Comparison of ENCODE assay signal across 9 cellular contexts in genomic region chr6:75526502-75527127, GRCh38. TPM values are rescaled to one million over a fixed set of nuclear protein-coding genes. Genes with fewer than 3 reads are reported as not detected.
DNase-seq lines count a peak whose midpoint lies in the region; ATAC-seq and TF ChIP-seq lines count a peak whose summit lies in the region.
"Had no signal": no experiment of that assay in that cellular context is flagged by ENCODE, and none has a peak within 500 bp of the region (broad histone marks: within the 10 kb centered on the region; RNA-seq: fewer than 3 reads in every experiment).

No MANE protein-coding gene starts in this region.

- no peak overlapping the region for H3K4me3 Mint-ChIP-seq in activated CD4-positive, alpha-beta T cell treated with anti-CD3 and anti-CD28 coated beads, Interleukin-2, amount 10 ng/mL, durations not matched to agents 7 days and 5 days
- H3K4me3 Mint-ChIP-seq: stimulated activated naive CD8-positive, alpha-beta T cell treated with anti-CD3 and anti-CD28 coated beads, Interleukin-15, Interleukin-2, amounts not matched to agents 100 ng/mL and 50 ng/mL, for 24 hours had no signal

- H3K4me3 ChIP-seq in AG09309 (ENCODE audit: control insufficient read depth, low read depth, low read length), result no peak overlapping the region

- TF ChIP-seq CTCF in AG09309 (IDR thresholded peaks at IDR 0.05; ENCODE audit: control insufficient read depth, insufficient read depth, low read depth, low read length, missing control alignments), result peak; percentile 59

- H3K27ac Mint-ChIP-seq in activated CD4-positive, alpha-beta T cell treated with anti-CD3 and anti-CD28 coated beads, Interleukin-2, amount 10 ng/mL, durations not matched to agents 7 days and 5 days, result no peak overlapping the region
- H3K27ac Mint-ChIP-seq: stimulated activated naive CD8-positive, alpha-beta T cell treated with anti-CD3 and anti-CD28 coated beads, Interleukin-15, Interleukin-2, amounts not matched to agents 100 ng/mL and 50 ng/mL, for 24 hours had no signal

- CTCF ChIA-PET in activated CD4-positive, alpha-beta T cell treated with anti-CD3 and anti-CD28 coated beads, Interleukin-2, amount 10 ng/mL, durations not matched to agents 7 days and 5 days (lab: Charles Lee), result interaction anchor here (0.6 kb wide), 1 partner anchor 313 kb away, joined by 4 read pairs; no protein-coding TSS in a partner anchor

- no peaks in the 10 kb centered on the region for H3K4me1 Mint-ChIP-seq in activated CD4-positive, alpha-beta T cell treated with anti-CD3 and anti-CD28 coated beads, Interleukin-2, amount 10 ng/mL, durations not matched to agents 7 days and 5 days

- no peaks in the 10 kb centered on the region for H3K36me3 Mint-ChIP-seq in activated CD4-positive, alpha-beta T cell treated with anti-CD3 and anti-CD28 coated beads, Interleukin-2, amount 10 ng/mL, durations not matched to agents 7 days and 5 days (ENCODE audit: low read depth)

- H3K9me3 Mint-ChIP-seq in activated CD4-positive, alpha-beta T cell treated with anti-CD3 and anti-CD28 coated beads, Interleukin-2, amount 10 ng/mL, durations not matched to agents 7 days and 5 days, result no peaks in the 10 kb centered on the region
- H3K9me3 Mint-ChIP-seq: stimulated activated naive CD8-positive, alpha-beta T cell treated with anti-CD3 and anti-CD28 coated beads, Interleukin-15, Interleukin-2, amounts not matched to agents 100 ng/mL and 50 ng/mL, for 24 hours had no signal

- POLR2A ChIA-PET in activated CD4-positive, alpha-beta T cell treated with anti-CD3 and anti-CD28 coated beads, Interleukin-2, amount 10 ng/mL, durations not matched to agents 7 days and 5 days (lab: Charles Lee), result no interaction called here

- H3K27me3 Mint-ChIP-seq in activated CD4-positive, alpha-beta T cell treated with anti-CD3 and anti-CD28 coated beads, Interleukin-2, amount 10 ng/mL, durations not matched to agents 7 days and 5 days, result peaks cover 32% of the 10 kb centered on the region

- DNase-seq in AG09309 (ENCODE audit: low read depth) (peak; percentile 57), NCI-H345 treated with DMSO at 0.1 percent for 48 hours (lab: John Stamatoyannopoulos, UW; ENCODE audit: unreplicated experiment) (peak; percentile 30), dermis microvascular lymphatic vessel endothelial cell (ENCODE audit: low read depth in 2 of 2) (peak; percentile 66 to 84), lung microvascular endothelial cell (ENCODE audit: low read depth in 2 of 2) (peak; percentile 78 to 83)
- DNase-seq in activated CD4-positive, alpha-beta T cell treated with anti-CD3 and anti-CD28 coated beads, Interleukin-2, amount 10 ng/mL, durations not matched to agents 7 days and 5 days, result peak; percentile 70
- peak; percentile 7 for DNase-seq in stimulated activated CD8-positive, alpha-beta memory T cell treated with anti-CD3 and anti-CD28 coated beads, Interleukin-7, amount 100 ng/mL, for 24 hours (ENCODE audit: low read depth)

- ATAC-seq in GM18519 (IDR thresholded peaks at IDR 0.05; ENCODE audit: low FRiP score, unreplicated experiment) (peak; percentile 83), HG03196 (IDR thresholded peaks at IDR 0.05; ENCODE audit: unreplicated experiment) (peak; percentile 63)

RNA-seq across cellular contexts. Expression of gene FILIP1, which starts 33.0 kb away (rescaled TPM):
- under 1 TPM in 1 of 2 experiments, not detected in 1; 0.04 TPM for total RNA-seq in activated CD4-positive, alpha-beta T cell treated with anti-CD3 and anti-CD28 coated beads, Interleukin-2, amount 10 ng/mL, durations not matched to agents 7 days and 5 days
- 1.7 and 3.8 TPM in 2 replicates for total RNA-seq in dermis microvascular lymphatic vessel endothelial cell
- total RNA-seq in lung microvascular endothelial cell, result 3.7 and 13.3 TPM in 2 replicates

Comparison
In these comparisons a context has a peak if more than half of its experiments do, and no peak if none do; other contexts are left out.
1. DNase-seq: peak in every context shown above with its lines; median percentile 80 in lung microvascular endothelial cell; 75 in dermis microvascular lymphatic vessel endothelial cell; 70 in activated CD4-positive, alpha-beta T cell treated with anti-CD3 and anti-CD28 coated beads, Interleukin-2, amount 10 ng/mL, durations not matched to agents 7 days and 5 days; 57 in AG09309; 30 in NCI-H345 treated with DMSO at 0.1 percent for 48 hours; 7 in stimulated activated CD8-positive, alpha-beta memory T cell treated with anti-CD3 and anti-CD28 coated beads, Interleukin-7, amount 100 ng/mL, for 24 hours.